Comparison of ENCODE assay signal across 8 cellular contexts in the genomic region with DNA sequence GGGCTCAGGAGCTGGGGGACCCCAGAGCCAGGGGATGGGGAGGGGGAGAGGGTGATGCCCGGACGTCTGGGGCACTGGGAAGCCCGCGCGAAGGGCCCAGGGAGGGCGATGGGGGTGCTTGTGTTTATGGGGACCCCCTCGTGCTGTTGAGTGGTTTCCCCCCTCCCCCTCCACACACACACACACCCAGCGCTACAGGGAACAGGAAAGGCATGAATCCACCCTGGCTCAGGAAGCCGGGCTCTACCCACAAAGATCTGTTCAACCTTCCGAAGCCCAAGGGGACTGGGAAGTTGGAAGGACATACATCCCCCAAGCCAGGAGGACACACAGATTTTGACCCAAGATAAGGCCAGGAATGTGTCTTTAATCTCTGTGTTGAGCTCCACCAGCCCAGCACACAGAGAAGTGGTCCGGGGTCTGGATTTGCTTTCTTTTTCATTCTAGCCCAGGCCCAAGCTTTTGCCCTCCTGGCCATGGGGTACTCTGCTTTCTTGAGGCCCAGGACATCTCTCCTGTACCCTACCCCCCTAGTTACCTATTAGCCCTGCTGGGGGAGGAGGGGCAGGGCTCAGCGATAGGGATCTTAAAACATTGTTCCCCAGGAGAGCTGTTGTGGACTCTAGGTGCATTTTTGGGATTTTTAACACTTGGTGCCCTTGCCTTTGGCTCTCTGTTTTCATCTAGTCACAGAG. TPM values are rescaled to one million over a fixed set of nuclear protein-coding genes. Genes with fewer than 3 reads are reported as not detected.
DNase-seq lines count a peak whose midpoint lies in the region; ATAC-seq and TF ChIP-seq lines count a peak whose summit lies in the region.

No MANE protein-coding gene starts in this region.

- no peak for ATAC-seq in SK-N-SH treated with all-trans-retinoic acid at 6 μM for 48 hours
- ATAC-seq in RWPE2 (ENCODE audit: low read depth) = no peak
- ATAC-seq in GM19397 (IDR thresholded peaks at IDR 0.05; ENCODE audit: unreplicated experiment) = no peak

- TF ChIP-seq EP300 in SK-N-SH (IDR thresholded peaks at IDR 0.05; ENCODE audit: borderline replicate concordance in 1 of 2, low read depth in 1 of 2, low read length in 1 of 2) = no peak

- H3K9me3 ChIP-seq in SK-N-SH (no peaks in the 10 kb centered on the region), RWPE2 (ENCODE audit: severe bottlenecking) (no peaks in the 10 kb centered on the region), endodermal cell (ENCODE audit: control insufficient read depth, low read length) (no peaks in the 10 kb centered on the region)

- peak overlapping the region; percentile 75 to 87 for H3K4me3 ChIP-seq in SK-N-SH (ENCODE audit: low read depth in 2 of 2, low read length in 1 of 2)
- peak overlapping the region; percentile 99 for H3K4me3 ChIP-seq in RWPE2 (ENCODE audit: severe bottlenecking)
- H3K4me3 ChIP-seq in endodermal cell (ENCODE audit: low read length) = peak overlapping the region; percentile 94

- peaks cover 19 to 22% of the 10 kb centered on the region in 2 experiments; a peak in 3 of 4 replicates for H3K4me1 ChIP-seq in SK-N-SH (ENCODE audit: control insufficient read depth in 1 of 2, insufficient read depth in 2 of 2, low read depth in 1 of 2, low read length in 1 of 2)
- peaks cover 44% of the 10 kb centered on the region for H3K4me1 ChIP-seq in RWPE2 (ENCODE audit: insufficient read depth, poor library complexity, severe bottlenecking)
- peaks cover 22% of the 10 kb centered on the region for H3K4me1 ChIP-seq in endodermal cell (ENCODE audit: control insufficient read depth, insufficient read depth, low read length)

- peaks cover 51% of the 10 kb centered on the region for H3K79me2 ChIP-seq in SK-N-SH (ENCODE audit: insufficient read depth)

- no peak for TF ChIP-seq CTCF in SK-N-SH (IDR thresholded peaks at IDR 0.05)
- TF ChIP-seq CTCF in RWPE2 (IDR thresholded peaks at IDR 0.05; ENCODE audit: poor library complexity, severe bottlenecking) = no peak
- TF ChIP-seq CTCF in endodermal cell (conservative IDR thresholded peaks at IDR 0.05) = no peak
- no peak for TF ChIP-seq CTCF in nephron progenitor cell (IDR thresholded peaks at IDR 0.05)

- H3K27me3 Mint-ChIP-seq in endodermal cell (ENCODE audit: insufficient read depth) (no peaks in the 10 kb centered on the region), nephron progenitor cell (ENCODE audit: low read depth, poor library complexity) (peaks cover 4% of the 10 kb centered on the region)

- H3K9me3 Mint-ChIP-seq in endodermal cell (no peaks in the 10 kb centered on the region), nephron progenitor cell (no peaks in the 10 kb centered on the region)

- H3K4me3 Mint-ChIP-seq in endodermal cell (peak overlapping the region; percentile 79), nephron progenitor cell (peak overlapping the region; percentile 89)

- H3K36me3 ChIP-seq in SK-N-SH (replicated peaks in 1 of 2; ENCODE audit: control insufficient read depth in 1 of 2, insufficient read depth in 2 of 2, low read length in 1 of 2) (peaks cover 8 to 21% of the 10 kb centered on the region in 2 experiments), RWPE2 (ENCODE audit: low read depth) (peaks cover 21% of the 10 kb centered on the region), endodermal cell (ENCODE audit: control insufficient read depth, insufficient read depth, low read length) (peaks cover 18% of the 10 kb centered on the region)

- POLR2A ChIA-PET in SK-N-SH (lab: Yijun Ruan, JAX) = no interaction called here

- peak overlapping the region; percentile 91 for H3K27ac Mint-ChIP-seq in endodermal cell
- no peak overlapping the region for H3K27ac Mint-ChIP-seq in nephron progenitor cell

- 2% methylated on average over 12 of the region's 12 CpGs for WGBS in SK-N-SH (ENCODE audit: low lambda C conversion rate)
- 16 to 33% methylated on average over 2 to 11 of the region's 12 CpGs for WGBS in endodermal cell (ENCODE audit: insufficient coverage in 1 of 2, insufficient read length in 1 of 2), 2 experiments

- no peaks in the 10 kb centered on the region for H3K27me3 ChIP-seq in SK-N-SH (ENCODE audit: insufficient read depth)
- H3K27me3 ChIP-seq in RWPE2 (ENCODE audit: insufficient read depth, poor library complexity, severe bottlenecking) = no peaks in the 10 kb centered on the region
- H3K27me3 ChIP-seq in endodermal cell (ENCODE audit: control insufficient read depth, insufficient read depth, low read length, poor library complexity, severe bottlenecking) = no peaks in the 10 kb centered on the region

- peaks cover 23% of the 10 kb centered on the region for H3F3A ChIP-seq in SK-N-SH (replicated peaks; ENCODE audit: insufficient read depth)

- DNase-seq in SK-N-SH = peak; percentile 50
- DNase-seq in RWPE2 (ENCODE audit: low spot score) = no peak
- DNase-seq in endodermal cell = no peak
- DNase-seq in nephron progenitor cell = no peak
- DNase-seq in foreskin melanocyte = no peak
- no peak for DNase-seq in putamen (ENCODE audit: low spot score)

- H3K9ac ChIP-seq in SK-N-SH (peak overlapping the region; percentile 85), endodermal cell (ENCODE audit: extremely low read depth, low read length, poor library complexity, severe bottlenecking) (peak overlapping the region; percentile 88)

- H4K20me1 ChIP-seq in SK-N-SH (ENCODE audit: insufficient read depth) = peaks cover 13% of the 10 kb centered on the region; the same call in 1 of the 2 replicates

- H2AFZ ChIP-seq in SK-N-SH (ENCODE audit: low read depth) = no peak overlapping the region

- H3K4me1 Mint-ChIP-seq in endodermal cell (peaks cover 30% of the 10 kb centered on the region), nephron progenitor cell (peaks cover 63% of the 10 kb centered on the region)

- H3K27ac ChIP-seq in SK-N-SH (ENCODE audit: low read depth in 2 of 2, low read length in 1 of 2) = peak overlapping the region; percentile 41 to 63
- H3K27ac ChIP-seq in RWPE2 (ENCODE audit: poor library complexity, severe bottlenecking) = peak overlapping the region; percentile 75
- H3K27ac ChIP-seq in endodermal cell (ENCODE audit: low read depth, low read length) = peak overlapping the region; percentile 66

- CTCF ChIA-PET in SK-N-SH (lab: Yijun Ruan, JAX) = interaction anchor here (0.7 to 7.0 kb wide), 15 partner anchors 9 to 292 kb away, joined by 3 to 130 read pairs (median 4); a partner anchor contains a TSS

- peaks cover 14% of the 10 kb centered on the region for H3K36me3 Mint-ChIP-seq in endodermal cell (ENCODE audit: low read depth)
- H3K36me3 Mint-ChIP-seq in nephron progenitor cell (ENCODE audit: low read depth) = peaks cover 16% of the 10 kb centered on the region

- no peaks in the 10 kb centered on the region for H3K9me2 ChIP-seq in SK-N-SH

- no peak for TF ChIP-seq RAD21 in SK-N-SH (IDR thresholded peaks at IDR 0.05; ENCODE audit: low read length)

- H3K4me2 ChIP-seq in SK-N-SH = peak overlapping the region; percentile 90

TF ChIP-seq in SK-N-SH, 30 proteins besides CTCF, POLR2A, EP300 and RAD21:
- TF ChIP-seq MEF2A (IDR thresholded peaks at IDR 0.05; ENCODE audit: borderline replicate concordance, low read depth) (no peak), GATA2 (CRISPR knock-in tag; IDR thresholded peaks at IDR 0.05) (0 out of 2 replicates have a peak, but pooled peaks have one; percentile 20)

TF ChIP-seq in SK-N-SH treated with all-trans-retinoic acid at 6 μM for 48 hours, 23 proteins besides CTCF, POLR2A, EP300 and RAD21:
- TF ChIP-seq, protein P1, sequence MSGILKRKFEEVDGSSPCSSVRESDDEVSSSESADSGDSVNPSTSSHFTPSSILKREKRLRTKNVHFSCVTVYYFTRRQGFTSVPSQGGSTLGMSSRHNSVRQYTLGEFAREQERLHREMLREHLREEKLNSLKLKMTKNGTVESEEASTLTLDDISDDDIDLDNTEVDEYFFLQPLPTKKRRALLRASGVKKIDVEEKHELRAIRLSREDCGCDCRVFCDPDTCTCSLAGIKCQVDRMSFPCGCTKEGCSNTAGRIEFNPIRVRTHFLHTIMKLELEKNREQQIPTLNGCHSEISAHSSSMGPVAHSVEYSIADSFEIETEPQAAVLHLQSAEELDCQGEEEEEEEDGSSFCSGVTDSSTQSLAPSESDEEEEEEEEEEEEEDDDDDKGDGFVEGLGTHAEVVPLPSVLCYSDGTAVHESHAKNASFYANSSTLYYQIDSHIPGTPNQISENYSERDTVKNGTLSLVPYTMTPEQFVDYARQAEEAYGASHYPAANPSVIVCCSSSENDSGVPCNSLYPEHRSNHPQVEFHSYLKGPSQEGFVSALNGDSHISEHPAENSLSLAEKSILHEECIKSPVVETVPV (CRISPR knock-in tag; IDR thresholded peaks at IDR 0.05) = no peak
- no peak for TF ChIP-seq ZNF70 (CRISPR knock-in tag; IDR thresholded peaks at IDR 0.05)

RNA-seq across cellular contexts. Expression of a gene that starts 1.2 kb away (rescaled TPM):
- polyA plus RNA-seq in SK-N-SH (2012; rRNA removed) = 16.7 and 27.0 TPM in 2 replicates
- polyA plus RNA-seq in SK-N-SH (2012; cell fraction: cytosol; rRNA removed) = 10.3 and 14.0 TPM in 2 replicates
- polyA plus RNA-seq in SK-N-SH (2012; cell fraction: nucleus; rRNA removed) = 14.0 and 19.5 TPM in 2 replicates
- total RNA-seq in endodermal cell = 10 to 100 TPM; 36.0 to 46.0 TPM
- polyA plus RNA-seq in endodermal cell (2013, experiment 1 of 2) = 66.6 TPM
- polyA plus RNA-seq in endodermal cell (2013, experiment 2 of 2) = 76.0 TPM

RNA-seq across cellular contexts. Expression of a gene that starts 26.1 kb away (rescaled TPM):
- polyA plus RNA-seq in SK-N-SH (2012; rRNA removed) = 5.2 TPM in 2 replicates
- 4.1 and 6.3 TPM in 2 replicates for polyA plus RNA-seq in SK-N-SH (2012; cell fraction: cytosol; rRNA removed)
- polyA plus RNA-seq in SK-N-SH (2012; cell fraction: nucleus; rRNA removed) = 5.5 and 8.1 TPM in 2 replicates
- total RNA-seq in endodermal cell = 10 to 100 TPM in 1 of 2 donors, 1 to 10 TPM in 1; 9.6 to 11.2 TPM
- polyA plus RNA-seq in endodermal cell (2013, experiment 1 of 2) = 18.5 TPM
- polyA plus RNA-seq in endodermal cell (2013, experiment 2 of 2) = 17.5 TPM

RNA-seq across cellular contexts. Expression of a gene that starts 41.7 kb away (rescaled TPM):
- polyA plus RNA-seq in SK-N-SH (2012; rRNA removed) = 6.2 and 7.6 TPM in 2 replicates
- 1.8 and 3.0 TPM in 2 replicates for polyA plus RNA-seq in SK-N-SH (2012; cell fraction: cytosol; rRNA removed)
- 32.3 and 33.8 TPM in 2 replicates for polyA plus RNA-seq in SK-N-SH (2012; cell fraction: nucleus; rRNA removed)
- total RNA-seq in endodermal cell = 1 to 10 TPM; 3.5 to 5.0 TPM
- 2.2 TPM for polyA plus RNA-seq in endodermal cell (2013, experiment 1 of 2)
- 2.1 TPM for polyA plus RNA-seq in endodermal cell (2013, experiment 2 of 2)
